ENCODE assay signal across 6 cellular contexts in genomic region chr22:30338341-30338740, GRCh38. TPM values are rescaled to one million over a fixed set of nuclear protein-coding genes. Genes with fewer than 3 reads are reported as not detected.
DNase-seq lines count a peak whose midpoint lies in the region; ATAC-seq and TF ChIP-seq lines count a peak whose summit lies in the region.
"Not testable (repeated sequence)": the region's sequence is repeated elsewhere in the genome, so short reads cannot be mapped to it uniquely, and the experiment has no call there.

No MANE protein-coding gene starts in this region.

- not testable (repeated sequence) for H3K4me2 ChIP-seq in osteoblast (ENCODE audit: insufficient read depth, low read length)

- H3K4me3 ChIP-seq in CD8-positive, alpha-beta T cell (ENCODE audit: low read depth, low read length); left ventricle myocardium inferior; osteoblast (ENCODE audit: insufficient read depth, low read length): not testable (repeated sequence)

- peaks cover 13% of the 10 kb centered on the region for H4K20me1 ChIP-seq in osteoblast (ENCODE audit: insufficient read depth, low read length)

- H3K27ac Mint-ChIP-seq in CD8-positive, alpha-beta T cell, result peak overlapping the region; percentile 57
- H3K27ac Mint-ChIP-seq in activated CD4-positive, alpha-beta T cell treated with anti-CD3 and anti-CD28 coated beads, Interleukin-2, amount 10 ng/mL, durations not matched to agents 24 days and 14 days, result peak overlapping the region; percentile 16
- peak overlapping the region; percentile 30 for H3K27ac Mint-ChIP-seq in activated T-cell treated with anti-CD3 and anti-CD28 coated beads, Interleukin-2, amount 50 U/mL, for 24 hours
- H3K27ac Mint-ChIP-seq in activated naive CD8-positive, alpha-beta T cell treated with anti-CD3 and anti-CD28 coated beads for 36 hours, result peak overlapping the region; percentile 48

- intact Hi-C loops in CD8-positive, alpha-beta T cell (cut with DNase I, micrococcal nuclease); activated CD4-positive, alpha-beta T cell treated with anti-CD3 and anti-CD28 coated beads, Interleukin-2, amount 10 ng/mL, durations not matched to agents 24 days and 14 days (cut with micrococcal nuclease); left ventricle myocardium inferior (cut with micrococcal nuclease): not testable (repeated sequence)

- CTCF ChIA-PET in CD8-positive, alpha-beta T cell (lab: Charles Lee), result interaction anchor here (0.7 to 2.5 kb wide), 2 partner anchors 10 to 51 kb away, joined by 3 to 7 read pairs; no protein-coding TSS in a partner anchor

- H3K27ac ChIP-seq in CD8-positive, alpha-beta T cell (ENCODE audit: low read depth, low read length); osteoblast (ENCODE audit: low read depth, low read length): not testable (repeated sequence)
- H3K27ac ChIP-seq in left ventricle myocardium inferior (replicated peaks), result peak overlapping the region; percentile 69

- not testable (repeated sequence) for H3K27me3 ChIP-seq in CD8-positive, alpha-beta T cell (ENCODE audit: insufficient read depth, low read length); left ventricle myocardium inferior (ENCODE audit: low read depth); osteoblast (ENCODE audit: insufficient read depth, low read length)

- H3K79me2 ChIP-seq in osteoblast (ENCODE audit: insufficient read depth, low read length), result not testable (repeated sequence)

- not testable (repeated sequence) for H2AFZ ChIP-seq in osteoblast (ENCODE audit: low read length)

- ATAC-seq in CD8-positive, alpha-beta T cell, result not testable (repeated sequence)

- H3K4me1 Mint-ChIP-seq in CD8-positive, alpha-beta T cell (ENCODE audit: low read depth), result not testable (repeated sequence)
- peaks cover 22% of the 10 kb centered on the region for H3K4me1 Mint-ChIP-seq in activated CD4-positive, alpha-beta T cell treated with anti-CD3 and anti-CD28 coated beads, Interleukin-2, amount 10 ng/mL, durations not matched to agents 24 days and 14 days
- peaks cover 30% of the 10 kb centered on the region for H3K4me1 Mint-ChIP-seq in activated T-cell treated with anti-CD3 and anti-CD28 coated beads, Interleukin-2, amount 50 U/mL, for 24 hours (ENCODE audit: low read depth)
- H3K4me1 Mint-ChIP-seq in activated naive CD8-positive, alpha-beta T cell treated with anti-CD3 and anti-CD28 coated beads for 36 hours, result peaks cover 22% of the 10 kb centered on the region

- H3K27me3 Mint-ChIP-seq in CD8-positive, alpha-beta T cell (ENCODE audit: low read depth); activated CD4-positive, alpha-beta T cell treated with anti-CD3 and anti-CD28 coated beads, Interleukin-2, amount 10 ng/mL, durations not matched to agents 24 days and 14 days; activated T-cell treated with anti-CD3 and anti-CD28 coated beads, Interleukin-2, amount 50 U/mL, for 24 hours; activated naive CD8-positive, alpha-beta T cell treated with anti-CD3 and anti-CD28 coated beads for 36 hours: not testable (repeated sequence)

- DNase-seq in CD8-positive, alpha-beta T cell; activated CD4-positive, alpha-beta T cell treated with anti-CD3 and anti-CD28 coated beads, Interleukin-2, amount 10 ng/mL, durations not matched to agents 24 days and 14 days; activated T-cell treated with anti-CD3 and anti-CD28 coated beads, Interleukin-2, amount 50 U/mL, for 24 hours; activated naive CD8-positive, alpha-beta T cell treated with anti-CD3 and anti-CD28 coated beads for 36 hours; left ventricle myocardium inferior: not testable (repeated sequence)
- peak; percentile 6 for DNase-seq in osteoblast (ENCODE audit: insufficient read length, low spot score, missing footprints)

- H3K4me3 Mint-ChIP-seq in CD8-positive, alpha-beta T cell; activated CD4-positive, alpha-beta T cell treated with anti-CD3 and anti-CD28 coated beads, Interleukin-2, amount 10 ng/mL, durations not matched to agents 24 days and 14 days; activated T-cell treated with anti-CD3 and anti-CD28 coated beads, Interleukin-2, amount 50 U/mL, for 24 hours; activated naive CD8-positive, alpha-beta T cell treated with anti-CD3 and anti-CD28 coated beads for 36 hours: not testable (repeated sequence)

- peaks cover 98% of the 10 kb centered on the region for H3K36me3 ChIP-seq in CD8-positive, alpha-beta T cell (ENCODE audit: insufficient read depth, low read length)
- H3K36me3 ChIP-seq in left ventricle myocardium inferior (peaks cover 100% of the 10 kb centered on the region), osteoblast (ENCODE audit: insufficient read depth, low read length) (peaks cover 93% of the 10 kb centered on the region)

- TF ChIP-seq CTCF in CD8-positive, alpha-beta T cell (IDR thresholded peaks at IDR 0.05); left ventricle myocardium inferior (IDR thresholded peaks at IDR 0.05; ENCODE audit: borderline replicate concordance); osteoblast (IDR thresholded peaks at IDR 0.05; ENCODE audit: extremely low read depth, low read depth, low read length): not testable (repeated sequence)

- not testable (repeated sequence) for H3K9me3 Mint-ChIP-seq in CD8-positive, alpha-beta T cell; activated CD4-positive, alpha-beta T cell treated with anti-CD3 and anti-CD28 coated beads, Interleukin-2, amount 10 ng/mL, durations not matched to agents 24 days and 14 days; activated T-cell treated with anti-CD3 and anti-CD28 coated beads, Interleukin-2, amount 50 U/mL, for 24 hours; activated naive CD8-positive, alpha-beta T cell treated with anti-CD3 and anti-CD28 coated beads for 36 hours

- peaks cover 99% of the 10 kb centered on the region for H3K36me3 Mint-ChIP-seq in CD8-positive, alpha-beta T cell
- H3K36me3 Mint-ChIP-seq in activated CD4-positive, alpha-beta T cell treated with anti-CD3 and anti-CD28 coated beads, Interleukin-2, amount 10 ng/mL, durations not matched to agents 24 days and 14 days (ENCODE audit: low read depth), result peaks cover 87% of the 10 kb centered on the region
- peaks cover 100% of the 10 kb centered on the region for H3K36me3 Mint-ChIP-seq in activated T-cell treated with anti-CD3 and anti-CD28 coated beads, Interleukin-2, amount 50 U/mL, for 24 hours (ENCODE audit: low read depth)
- peaks cover 35% of the 10 kb centered on the region for H3K36me3 Mint-ChIP-seq in activated naive CD8-positive, alpha-beta T cell treated with anti-CD3 and anti-CD28 coated beads for 36 hours

- POLR2A ChIA-PET in CD8-positive, alpha-beta T cell (lab: Charles Lee), result interaction anchor here (1.0 kb wide), 1 partner anchor 18 kb away, joined by 3 read pairs; no protein-coding TSS in a partner anchor

- H3K9me3 ChIP-seq in CD8-positive, alpha-beta T cell (ENCODE audit: low read length); left ventricle myocardium inferior (replicated peaks); osteoblast (ENCODE audit: low read depth, low read length): not testable (repeated sequence)

- not testable (repeated sequence) for H3K4me1 ChIP-seq in CD8-positive, alpha-beta T cell (ENCODE audit: insufficient read depth, low read length); osteoblast (ENCODE audit: insufficient read depth, low read length)
- H3K4me1 ChIP-seq in left ventricle myocardium inferior, result peaks cover 83% of the 10 kb centered on the region

RNA-seq across cellular contexts. Expression of gene TBC1D10A, which starts 11.6 kb away (rescaled TPM):
- total RNA-seq in CD8-positive, alpha-beta T cell, result 10 to 100 TPM; 77.5 to 87.3 TPM
- 18.9 and 19.3 TPM in 2 replicates for total RNA-seq in activated CD4-positive, alpha-beta T cell treated with anti-CD3 and anti-CD28 coated beads, Interleukin-2, amount 10 ng/mL, durations not matched to agents 24 days and 14 days
- 10 to 100 TPM; 13.0 to 14.4 TPM for total RNA-seq in activated naive CD8-positive, alpha-beta T cell treated with anti-CD3 and anti-CD28 coated beads for 36 hours
- 5.8 TPM for total RNA-seq in left ventricle myocardium inferior
- total RNA-seq in osteoblast, result 30.6 and 32.9 TPM in 2 replicates

RNA-seq across cellular contexts. Expression of gene SF3A1, which starts 18.4 kb away (rescaled TPM):
- 100 to 1,000 TPM; 406 to 422 TPM for total RNA-seq in CD8-positive, alpha-beta T cell
- 314 and 319 TPM in 2 replicates for total RNA-seq in activated CD4-positive, alpha-beta T cell treated with anti-CD3 and anti-CD28 coated beads, Interleukin-2, amount 10 ng/mL, durations not matched to agents 24 days and 14 days
- total RNA-seq in activated naive CD8-positive, alpha-beta T cell treated with anti-CD3 and anti-CD28 coated beads for 36 hours, result 100 to 1,000 TPM; 243 to 244 TPM
- 89.2 TPM for total RNA-seq in left ventricle myocardium inferior
- 21.7 and 30.6 TPM in 2 replicates for total RNA-seq in osteoblast

RNA-seq across cellular contexts. Expression of gene CCDC157, which starts 18.5 kb away (rescaled TPM):
- 10 to 100 TPM in 1 of 2 experiments, 1 to 10 TPM in 1; 8.7 to 11.7 TPM for total RNA-seq in CD8-positive, alpha-beta T cell
- total RNA-seq in activated CD4-positive, alpha-beta T cell treated with anti-CD3 and anti-CD28 coated beads, Interleukin-2, amount 10 ng/mL, durations not matched to agents 24 days and 14 days, result 2.9 and 3.2 TPM in 2 replicates
- total RNA-seq in activated naive CD8-positive, alpha-beta T cell treated with anti-CD3 and anti-CD28 coated beads for 36 hours, result 1 to 10 TPM; 2.5 to 2.6 TPM
- total RNA-seq in left ventricle myocardium inferior (0.58 TPM), osteoblast (2.9 TPM in 2 replicates)

RNA-seq across cellular contexts. Expression of gene RNF215, which starts 48.9 kb away (rescaled TPM):
- 1 to 10 TPM; 7.0 to 7.4 TPM for total RNA-seq in CD8-positive, alpha-beta T cell
- total RNA-seq in activated CD4-positive, alpha-beta T cell treated with anti-CD3 and anti-CD28 coated beads, Interleukin-2, amount 10 ng/mL, durations not matched to agents 24 days and 14 days, result 10.4 and 15.2 TPM in 2 replicates
- 1 to 10 TPM; 3.3 to 3.9 TPM for total RNA-seq in activated naive CD8-positive, alpha-beta T cell treated with anti-CD3 and anti-CD28 coated beads for 36 hours
- total RNA-seq in left ventricle myocardium inferior, result 4.9 TPM
- 20.6 and 23.6 TPM in 2 replicates for total RNA-seq in osteoblast

RNA-seq across cellular contexts. Expression of gene CASTOR1, which starts 49.0 kb away (rescaled TPM):
- 10 to 100 TPM; 17.2 to 21.9 TPM for total RNA-seq in CD8-positive, alpha-beta T cell
- total RNA-seq in activated CD4-positive, alpha-beta T cell treated with anti-CD3 and anti-CD28 coated beads, Interleukin-2, amount 10 ng/mL, durations not matched to agents 24 days and 14 days, result 4.7 and 7.3 TPM in 2 replicates
- 1 to 10 TPM; 2.8 to 3.5 TPM for total RNA-seq in activated naive CD8-positive, alpha-beta T cell treated with anti-CD3 and anti-CD28 coated beads for 36 hours
- 6.5 TPM for total RNA-seq in left ventricle myocardium inferior
- total RNA-seq in osteoblast, result 5.3 and 5.8 TPM in 2 replicates
